Comparison of ENCODE assay signal across 11 cellular contexts in genomic region chr13:80235131-80235530, GRCh38.
DNase-seq lines count a peak whose midpoint lies in the region; ATAC-seq and TF ChIP-seq lines count a peak whose summit lies in the region.
"Had no signal": no experiment of that assay in that cellular context is flagged by ENCODE, and none has a peak within 500 bp of the region (broad histone marks: within the 10 kb centered on the region; RNA-seq: fewer than 3 reads in every experiment).

No MANE protein-coding gene starts in this region.

- H3K36me3 Mint-ChIP-seq in effector memory CD8-positive, alpha-beta T cell (ENCODE audit: insufficient read depth): no peaks in the 10 kb centered on the region
- H3K36me3 Mint-ChIP-seq: activated naive CD8-positive, alpha-beta T cell had no signal

- no peak for ATAC-seq in effector memory CD8-positive, alpha-beta T cell (replicated peaks)

- H3K27ac ChIP-seq in substantia nigra (ENCODE audit: low read depth, low read length, poor library complexity, severe bottlenecking): no peak overlapping the region

- TF ChIP-seq CTCF in GM12865 (IDR thresholded peaks at IDR 0.05; ENCODE audit: insufficient read depth, low read depth, low read length, missing control alignments): no peak

- no peaks in the 10 kb centered on the region for H3K4me1 Mint-ChIP-seq in effector memory CD8-positive, alpha-beta T cell (ENCODE audit: low read depth in 2 of 2)

- DNase-seq in GM12865 (ENCODE audit: low read depth) (peak; percentile 11), HCEC 1CT (peak; percentile 32), NCI-H748 (lab: John Stamatoyannopoulos, UW; ENCODE audit: unreplicated experiment) (peak; percentile 94), kidney tubule cell (ENCODE audit: low spot score) (peak; percentile 73), NCI-H2171 treated with DMSO at 0.1 percent for 48 hours (lab: John Stamatoyannopoulos, UW) (no peak), RKO (ENCODE audit: low spot score) (no peak), substantia nigra (lab: John Stamatoyannopoulos, UW) (no peak)
- DNase-seq in effector memory CD8-positive, alpha-beta T cell: no peak
- DNase-seq: stimulated activated naive CD4-positive, alpha-beta T cell had no signal

- H3K27ac Mint-ChIP-seq in effector memory CD8-positive, alpha-beta T cell: no peak overlapping the region
- H3K27ac Mint-ChIP-seq: activated naive CD8-positive, alpha-beta T cell had no signal

- H3K9me3 Mint-ChIP-seq in effector memory CD8-positive, alpha-beta T cell: no peaks in the 10 kb centered on the region

- H3K4me3 Mint-ChIP-seq in effector memory CD8-positive, alpha-beta T cell: no peak overlapping the region
- H3K4me3 Mint-ChIP-seq: activated naive CD8-positive, alpha-beta T cell had no signal

- no peaks in the 10 kb centered on the region for H3K27me3 Mint-ChIP-seq in effector memory CD8-positive, alpha-beta T cell
- H3K27me3 Mint-ChIP-seq: activated naive CD8-positive, alpha-beta T cell had no signal

- H3K4me3 ChIP-seq in GM12865 (ENCODE audit: low read depth, low read length): no peak overlapping the region
- H3K4me3 ChIP-seq: lung had no signal

Comparison
In these comparisons a context has a peak if more than half of its experiments do, and no peak if none do; other contexts are left out.
1. DNase-seq: peak in GM12865 (single experiment), HCEC 1CT (single experiment), NCI-H748 (single experiment) and kidney tubule cell (single experiment); none in NCI-H2171 treated with DMSO at 0.1 percent for 48 hours (single experiment), RKO (single experiment), effector memory CD8-positive, alpha-beta T cell (0 of 3) and substantia nigra (0 of 49).